ENCODE assay signal across 8 cellular contexts in the genomic region with DNA sequence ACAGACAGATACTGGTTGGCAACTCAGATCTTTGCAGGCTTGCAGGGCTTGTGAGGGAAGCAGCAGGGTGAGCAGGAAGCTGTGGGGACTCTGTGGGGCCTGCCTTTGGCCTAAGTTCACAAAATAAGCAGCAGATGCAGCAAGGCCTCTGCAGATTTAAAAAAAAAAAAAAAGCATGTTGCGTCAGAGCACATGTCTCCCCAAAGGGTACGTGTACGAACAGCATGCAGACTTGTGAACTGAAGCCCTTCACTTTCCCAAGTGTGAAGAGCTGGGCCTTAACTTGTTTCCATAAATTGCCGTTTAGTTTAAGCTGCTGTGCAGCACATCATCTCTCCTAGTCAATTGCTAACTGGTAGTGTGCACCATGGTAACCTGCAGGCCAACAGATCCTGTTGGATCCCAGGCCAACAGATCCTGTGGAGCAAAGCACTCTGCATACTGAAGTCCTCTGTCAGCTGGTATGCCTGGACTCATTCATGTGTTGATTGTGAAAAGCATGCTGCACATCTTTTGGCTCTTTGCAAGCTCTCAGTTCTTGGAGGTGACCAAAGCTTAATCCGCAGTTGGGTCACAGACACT. TPM values are rescaled to one million over a fixed set of nuclear protein-coding genes. Genes with fewer than 3 reads are reported as not detected.
DNase-seq lines count a peak whose midpoint lies in the region; ATAC-seq lines count a peak whose summit lies in the region.

No MANE protein-coding gene starts in this region.

- peaks cover 62% of the 10 kb centered on the region for H3K4me1 ChIP-seq in CD4-positive, alpha-beta memory T cell (ENCODE audit: insufficient read depth, low read length)

- H3K36me3 Mint-ChIP-seq in CD4-positive, alpha-beta memory T cell: no peaks in the 10 kb centered on the region
- no peaks in the 10 kb centered on the region for H3K36me3 Mint-ChIP-seq in activated T-helper 1 cell treated with anti-CD3 and anti-CD28 coated beads, Interleukin-12 subunit alpha, Interleukin-12 subunit beta, Interleukin-2, Interleukin-4 antibody, amounts not matched to agents 30 ng/mL and 10 ng/mL and 1 ng/mL, durations not matched to agents 14 hours and 24 hours and 36 hours (ENCODE audit: low read depth)

- CTCF ChIA-PET in CD4-positive, alpha-beta memory T cell (lab: Charles Lee; ENCODE audit: partially characterized antibody): interaction anchor here (0.6 to 2.5 kb wide), 6 partner anchors 19 to 372 kb away, joined by 3 to 17 read pairs (median 6); no protein-coding TSS in a partner anchor

- H3K4me3 ChIP-seq in CD4-positive, alpha-beta memory T cell (ENCODE audit: low read length in 2 of 2): no peak overlapping the region

- H3K4me3 Mint-ChIP-seq in CD4-positive, alpha-beta memory T cell: peak overlapping the region in 7 of 8 donors; percentile 8 to 95 (median 82)
- H3K4me3 Mint-ChIP-seq in activated T-helper 1 cell treated with anti-CD3 and anti-CD28 coated beads, Interleukin-12 subunit alpha, Interleukin-12 subunit beta, Interleukin-2, Interleukin-4 antibody, amounts not matched to agents 30 ng/mL and 10 ng/mL and 1 ng/mL, durations not matched to agents 14 hours and 24 hours and 36 hours: peak overlapping the region; percentile 74

- no peak for ATAC-seq in HG02884 (IDR thresholded peaks at IDR 0.05; ENCODE audit: unreplicated experiment)

- intact Hi-C loops in CD4-positive, alpha-beta memory T cell (cut with micrococcal nuclease): loop anchor here (1.0 kb wide), 1 partner anchor 11 kb away; the partner anchor contains the start of gene XPNPEP1
- intact Hi-C loops in activated T-helper 1 cell treated with anti-CD3 and anti-CD28 coated beads, Interleukin-12 subunit alpha, Interleukin-12 subunit beta, Interleukin-2, Interleukin-4 antibody, amounts not matched to agents 30 ng/mL and 10 ng/mL and 1 ng/mL, durations not matched to agents 14 hours and 24 hours and 36 hours (cut with micrococcal nuclease): no loop called here

- no peaks in the 10 kb centered on the region for H3K9me3 ChIP-seq in CD4-positive, alpha-beta memory T cell (ENCODE audit: control insufficient read depth in 1 of 2, low read length in 2 of 2)

- H3K27me3 ChIP-seq in CD4-positive, alpha-beta memory T cell (ENCODE audit: insufficient read depth, low read length): no peaks in the 10 kb centered on the region

- no peaks in the 10 kb centered on the region for H3K9me3 Mint-ChIP-seq in CD4-positive, alpha-beta memory T cell
- H3K9me3 Mint-ChIP-seq in activated T-helper 1 cell treated with anti-CD3 and anti-CD28 coated beads, Interleukin-12 subunit alpha, Interleukin-12 subunit beta, Interleukin-2, Interleukin-4 antibody, amounts not matched to agents 30 ng/mL and 10 ng/mL and 1 ng/mL, durations not matched to agents 14 hours and 24 hours and 36 hours: no peaks in the 10 kb centered on the region

- POLR2A ChIA-PET in CD4-positive, alpha-beta memory T cell (lab: Charles Lee; ENCODE audit: partially characterized antibody): interaction anchor here (0.6 to 4.9 kb wide), 14 partner anchors 10 to 276 kb away, joined by 3 to 53 read pairs (median 4); partner anchors contain the start of genes ADD3 and XPNPEP1

- peaks cover 42 to 73% (median 57%) of the 10 kb centered on the region in 4 donors for H3K4me1 Mint-ChIP-seq in CD4-positive, alpha-beta memory T cell
- H3K4me1 Mint-ChIP-seq in activated T-helper 1 cell treated with anti-CD3 and anti-CD28 coated beads, Interleukin-12 subunit alpha, Interleukin-12 subunit beta, Interleukin-2, Interleukin-4 antibody, amounts not matched to agents 30 ng/mL and 10 ng/mL and 1 ng/mL, durations not matched to agents 14 hours and 24 hours and 36 hours (ENCODE audit: low read depth): peaks cover 32% of the 10 kb centered on the region

- H3K36me3 ChIP-seq in CD4-positive, alpha-beta memory T cell (ENCODE audit: insufficient read depth, low read length): no peaks in the 10 kb centered on the region

- H3K27ac ChIP-seq in CD4-positive, alpha-beta memory T cell (ENCODE audit: low read depth, low read length): peak overlapping the region; percentile 37

- H3K27ac Mint-ChIP-seq in CD4-positive, alpha-beta memory T cell: peak overlapping the region; percentile 90 to 98 (median 97)
- H3K27ac Mint-ChIP-seq in activated T-helper 1 cell treated with anti-CD3 and anti-CD28 coated beads, Interleukin-12 subunit alpha, Interleukin-12 subunit beta, Interleukin-2, Interleukin-4 antibody, amounts not matched to agents 30 ng/mL and 10 ng/mL and 1 ng/mL, durations not matched to agents 14 hours and 24 hours and 36 hours: peak overlapping the region; percentile 94

- peaks cover 0 to 2% of the 10 kb centered on the region in 2 donors for H3K27me3 Mint-ChIP-seq in CD4-positive, alpha-beta memory T cell
- peaks cover 14% of the 10 kb centered on the region for H3K27me3 Mint-ChIP-seq in activated T-helper 1 cell treated with anti-CD3 and anti-CD28 coated beads, Interleukin-12 subunit alpha, Interleukin-12 subunit beta, Interleukin-2, Interleukin-4 antibody, amounts not matched to agents 30 ng/mL and 10 ng/mL and 1 ng/mL, durations not matched to agents 14 hours and 24 hours and 36 hours (ENCODE audit: insufficient read depth)

- peak; percentile 66 to 70 (median 69) for DNase-seq in CD4-positive, alpha-beta memory T cell
- DNase-seq in Kasumi-1 (lab: John Stamatoyannopoulos, UW) (peak; percentile 97 to 98), left kidney (ENCODE audit: low read depth, low spot score) (peak; percentile 24), SHP77 (lab: John Stamatoyannopoulos, UW) (no peak), SHP77 treated with DMSO at 0.1 percent for 48 hours (lab: John Stamatoyannopoulos, UW) (no peak), H4 (ENCODE audit: low spot score) (no peak)
- DNase-seq in activated T-helper 1 cell treated with anti-CD3 and anti-CD28 coated beads, Interleukin-12 subunit alpha, Interleukin-12 subunit beta, Interleukin-2, Interleukin-4 antibody, amounts not matched to agents 30 ng/mL and 10 ng/mL and 1 ng/mL, durations not matched to agents 14 hours and 24 hours and 36 hours (ENCODE audit: low spot score): no peak

RNA-seq across cellular contexts. Expression of gene XPNPEP1, which starts 10.8 kb away (rescaled TPM):
- total RNA-seq in CD4-positive, alpha-beta memory T cell: 10 to 100 TPM; 59.0 to 63.3 TPM
- polyA plus RNA-seq in CD4-positive, alpha-beta memory T cell: 10 to 100 TPM; 24.7 to 40.0 TPM
- 85.1 and 93.2 TPM in 2 replicates for total RNA-seq in activated T-helper 1 cell treated with anti-CD3 and anti-CD28 coated beads, Interleukin-12 subunit alpha, Interleukin-12 subunit beta, Interleukin-2, Interleukin-4 antibody, amounts not matched to agents 30 ng/mL and 10 ng/mL and 1 ng/mL, durations not matched to agents 14 hours and 24 hours and 36 hours
- 90.9 and 123 TPM in 2 replicates for total RNA-seq in H4 (2014; rRNA removed; shearing (Covaris generic))

Comparison
In these comparisons a context has a peak if more than half of its experiments do, and no peak if none do; other contexts are left out.
1. DNase-seq: peak in CD4-positive, alpha-beta memory T cell (5 of 5), Kasumi-1 (2 of 2) and left kidney (single experiment); none in activated T-helper 1 cell treated with anti-CD3 and anti-CD28 coated beads, Interleukin-12 subunit alpha, Interleukin-12 subunit beta, Interleukin-2, Interleukin-4 antibody, amounts not matched to agents 30 ng/mL and 10 ng/mL and 1 ng/mL, durations not matched to agents 14 hours and 24 hours and 36 hours (single experiment), SHP77 (0 of 2), SHP77 treated with DMSO at 0.1 percent for 48 hours (single experiment) and H4 (single experiment).